In the genomic region with DNA sequence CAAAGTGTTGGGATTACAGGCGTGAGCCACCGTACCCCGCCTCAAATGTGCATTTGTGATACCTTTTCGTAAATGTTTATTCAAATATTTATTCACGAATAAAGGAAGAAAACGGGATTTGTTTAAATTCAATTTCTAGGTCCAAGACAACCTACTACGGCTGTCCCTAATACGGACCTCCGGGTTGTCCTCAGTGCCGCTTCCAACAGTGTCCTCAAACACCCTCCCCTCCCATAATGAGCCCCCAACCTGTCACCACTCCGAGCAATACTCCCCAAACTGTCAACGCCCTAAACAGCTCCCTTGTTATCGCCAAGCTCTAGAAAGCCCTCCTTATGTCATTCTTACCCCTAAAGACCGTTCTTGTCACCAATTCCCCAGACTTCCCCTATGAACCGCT, we compare ENCODE assay signal across 8 cellular contexts. TPM values are rescaled to one million over a fixed set of nuclear protein-coding genes. Genes with fewer than 3 reads are reported as not detected.
A peak's percentile ranks its signal among the peaks of the same experiment; 100 is the strongest.
DNase-seq lines count a peak whose midpoint lies in the region; ATAC-seq and TF ChIP-seq lines count a peak whose summit lies in the region.

No MANE protein-coding gene starts in this region.

- peaks cover 9% of the 10 kb centered on the region; the same call in 1 of the 2 replicates for H4K20me1 ChIP-seq in PC-9 (ENCODE audit: insufficient read depth)

- ATAC-seq in GM21447 (IDR thresholded peaks at IDR 0.05; ENCODE audit: unreplicated experiment): peak; percentile 15

- peaks cover 6% of the 10 kb centered on the region for H3K4me1 ChIP-seq in A673 (ENCODE audit: insufficient read depth, low read length, poor library complexity, severe bottlenecking)
- H3K4me1 ChIP-seq in PC-9 (replicated peaks; ENCODE audit: insufficient read depth): peaks cover 17% of the 10 kb centered on the region; the same call in 1 of the 2 replicates
- peaks cover 13 to 50% (median 28%) of the 10 kb centered on the region in 3 donors for H3K4me1 ChIP-seq in esophagus squamous epithelium

- H3K4me2 ChIP-seq in PC-9: peak overlapping the region; percentile 99

- no peaks in the 10 kb centered on the region for H3K36me3 Mint-ChIP-seq in progenitor cell of endocrine pancreas (ENCODE audit: insufficient read depth)

- H2AFZ ChIP-seq in PC-9: peak overlapping the region; percentile 90

- TF ChIP-seq CTCF in A673 (conservative IDR thresholded peaks at IDR 0.05; ENCODE audit: low read depth, low read length): no peak
- no peak for TF ChIP-seq CTCF in PC-9 (conservative IDR thresholded peaks at IDR 0.05)
- no peak for TF ChIP-seq CTCF in esophagus squamous epithelium (IDR thresholded peaks at IDR 0.05)
- TF ChIP-seq CTCF in progenitor cell of endocrine pancreas (IDR thresholded peaks at IDR 0.05; ENCODE audit: unreplicated experiment): no peak

- peak overlapping the region; percentile 100 for H3K4me3 Mint-ChIP-seq in progenitor cell of endocrine pancreas (ENCODE audit: low read depth)

- H3K27me3 ChIP-seq in A673 (replicated peaks; ENCODE audit: insufficient read depth, low read depth, low read length, poor library complexity) (no peaks in the 10 kb centered on the region), PC-9 (ENCODE audit: insufficient read depth, low read depth) (no peaks in the 10 kb centered on the region), esophagus squamous epithelium (no peaks in the 10 kb centered on the region)

- peak overlapping the region; percentile 76 for H3K27ac ChIP-seq in A673 (ENCODE audit: low read depth, low read length, poor library complexity, severe bottlenecking)
- H3K27ac ChIP-seq in PC-9: no peak overlapping the region
- peak overlapping the region; percentile 69 to 92 (median 88) for H3K27ac ChIP-seq in esophagus squamous epithelium

- H3K27ac Mint-ChIP-seq in progenitor cell of endocrine pancreas: peak overlapping the region; percentile 95

- DNase-seq in A673 (ENCODE audit: low spot score): no peak
- DNase-seq in PC-9: no peak
- no peak for DNase-seq in esophagus squamous epithelium (lab: John Stamatoyannopoulos, UW)
- DNase-seq in progenitor cell of endocrine pancreas (ENCODE audit: low spot score, unreplicated experiment): no peak
- no peak for DNase-seq in NCI-H1048 (lab: John Stamatoyannopoulos, UW)
- no peak for DNase-seq in activated CD4-positive, alpha-beta T cell treated with anti-CD3 and anti-CD28 coated beads, Interleukin-2, amount 50 U/mL, for 1 hour
- no peak for DNase-seq in posterior vena cava (ENCODE audit: low spot score)

- CTCF ChIA-PET in A673 (lab: Charles Lee): no interaction called here
- CTCF ChIA-PET in PC-9 (lab: Charles Lee): interaction anchor here (0.9 to 2.5 kb wide), 2 partner anchors 49 to 74 kb away, joined by 3 to 12 read pairs; no protein-coding TSS in a partner anchor

- TF ChIP-seq POLR2A in esophagus squamous epithelium (IDR thresholded peaks at IDR 0.05): no peak

- intact Hi-C loops in A673 (cut with micrococcal nuclease; ENCODE audit: unreplicated experiment) (no loop called here), PC-9 (cut with micrococcal nuclease; ENCODE audit: unreplicated experiment) (loop anchor here (1.0 to 2.0 kb wide), 4 partner anchors 9 to 94 kb away; partner anchors contain the start of genes ADAT1 and TMEM231), esophagus squamous epithelium (cut with DNase I) (no loop called here), posterior vena cava (cut with DNase I) (loop anchor here (5.0 to 10.0 kb wide), 2 partner anchors 52 to 59 kb away; partner anchors contain the start of gene ADAT1 (in 1 of the 2))

- H3K9me3 Mint-ChIP-seq in progenitor cell of endocrine pancreas (ENCODE audit: low read depth): no peaks in the 10 kb centered on the region

- H3K27me3 Mint-ChIP-seq in progenitor cell of endocrine pancreas: peaks cover 14% of the 10 kb centered on the region

- H3K4me1 Mint-ChIP-seq in progenitor cell of endocrine pancreas (ENCODE audit: low read depth): peaks cover 14% of the 10 kb centered on the region

- 15% methylated on average over 15 of the region's 15 CpGs for WGBS in esophagus squamous epithelium, 2 donors

- peaks cover 13% of the 10 kb centered on the region; the same call in 1 of the 2 replicates for H3F3A ChIP-seq in PC-9 (ENCODE audit: insufficient read depth, low read depth)

- peak overlapping the region; percentile 100 for H3K4me3 ChIP-seq in A673 (ENCODE audit: low read depth, low read length, poor library complexity, severe bottlenecking)
- peak overlapping the region; percentile 94 for H3K4me3 ChIP-seq in PC-9
- H3K4me3 ChIP-seq in esophagus squamous epithelium: peak overlapping the region; percentile 73 to 87 (median 78)

- H3K79me2 ChIP-seq in PC-9 (ENCODE audit: low read depth): peaks cover 25% of the 10 kb centered on the region

- BruUV-seq in A673 (replicated peaks; lab: Mats Ljungman, UMichigan) (no TSS peak), PC-9 (replicated peaks; lab: Mats Ljungman, UMichigan) (no TSS peak)

- H3K9me3 ChIP-seq in A673 (ENCODE audit: low read depth, low read length, poor library complexity, severe bottlenecking) (no peaks in the 10 kb centered on the region), PC-9 (ENCODE audit: insufficient read depth, low read depth) (no peaks in the 10 kb centered on the region), esophagus squamous epithelium (no peaks in the 10 kb centered on the region)

- peaks cover 30% of the 10 kb centered on the region for H3K36me3 ChIP-seq in A673 (ENCODE audit: insufficient read depth, low read length, poor library complexity, severe bottlenecking)
- H3K36me3 ChIP-seq in PC-9 (ENCODE audit: low read depth): peaks cover 28% of the 10 kb centered on the region
- H3K36me3 ChIP-seq in esophagus squamous epithelium: peaks cover 9 to 28% (median 12%) of the 10 kb centered on the region in 3 donors

- POLR2A ChIA-PET in A673 (lab: Charles Lee; ENCODE audit: low non-redundant PET) (no interaction called here), PC-9 (lab: Charles Lee; ENCODE audit: unreplicated experiment) (no interaction called here)

- H3K9me2 ChIP-seq in PC-9 (ENCODE audit: insufficient read depth): no peaks in the 10 kb centered on the region

RNA-seq across cellular contexts. Expression of gene GABARAPL2, which starts 0.5 kb away (rescaled TPM):
- total RNA-seq in A673 (2021): 88.8 and 95.4 TPM in 2 replicates
- total RNA-seq in PC-9 (2021): 86.1 and 103 TPM in 2 replicates
- 10 to 100 TPM; 47.4 to 75.0 (median 65.2) TPM for total RNA-seq in esophagus squamous epithelium
- 75.0 and 79.0 TPM in 2 replicates for total RNA-seq in progenitor cell of endocrine pancreas
- total RNA-seq in posterior vena cava: 10 to 100 TPM; 94.3 to 96.0 TPM

RNA-seq across cellular contexts. Expression of gene TMEM231, which starts 9.6 kb away (rescaled TPM):
- total RNA-seq in A673 (2021) (17.3 and 19.4 TPM in 2 replicates), PC-9 (2021) (17.7 and 18.8 TPM in 2 replicates), esophagus squamous epithelium (1 to 10 TPM; 1.2 to 4.2 (median 1.9) TPM), progenitor cell of endocrine pancreas (10.8 and 13.1 TPM in 2 replicates), posterior vena cava (1 to 10 TPM; 6.8 to 9.4 TPM)

RNA-seq across cellular contexts. Expression of gene CHST5, which starts 29.7 kb away (rescaled TPM):
- total RNA-seq in A673 (2021) (0.33 and 0.54 TPM in 2 replicates), PC-9 (2021) (0.25 and 1.3 TPM in 2 replicates), esophagus squamous epithelium (under 1 TPM in 1 of 4 donors, not detected in 3; 0.19 TPM), progenitor cell of endocrine pancreas (0.24 and 0.93 TPM in 2 replicates), posterior vena cava (not detected)

RNA-seq across cellular contexts. Expression of gene ADAT1, which starts 57.4 kb away (rescaled TPM):
- total RNA-seq in A673 (2021): 65.3 and 79.7 TPM in 2 replicates
- 57.9 and 66.4 TPM in 2 replicates for total RNA-seq in PC-9 (2021)
- 10 to 100 TPM; 17.9 to 35.2 (median 25.3) TPM for total RNA-seq in esophagus squamous epithelium
- total RNA-seq in progenitor cell of endocrine pancreas: 61.2 and 65.8 TPM in 2 replicates
- 10 to 100 TPM; 26.0 to 29.1 TPM for total RNA-seq in posterior vena cava

Comparison
In these comparisons a context has a peak if more than half of its experiments do, and no peak if none do; other contexts are left out.
1. intact Hi-C loops: an anchor here in PC-9 (1.0 to 2.0 kb wide) and posterior vena cava (5.0 to 10.0 kb wide); none called in A673 and esophagus squamous epithelium.